Comparison of ENCODE assay signal across 1 cellular context in genomic region chrX:49043220-49043986, GRCh38.
TF ChIP-seq lines count a peak whose summit lies in the region.

Gene TFE3, minus strand, starts transcription at chrX:49043357. Its CDS starts 131 bp downstream, at chrX:49043226.

TF ChIP-seq in HEK293, 187 proteins besides CTCF, POLR2A, EP300 and RAD21 (continued from another document and continues in another):
- TF ChIP-seq ZNF645 (tag by site-specific recombination; IDR thresholded peaks at IDR 0.05) = no peak
- no peak for TF ChIP-seq ZNF132 (tag by site-specific recombination; IDR thresholded peaks at IDR 0.05; ENCODE audit: borderline replicate concordance)
- TF ChIP-seq SP3 (tag by site-specific recombination; IDR thresholded peaks at IDR 0.05) = peak; percentile 85
- TF ChIP-seq KLF17 (tag by site-specific recombination; IDR thresholded peaks at IDR 0.05) = peak; percentile 72
- TF ChIP-seq FEZF1 (tag by site-specific recombination; IDR thresholded peaks at IDR 0.05) = no peak
- TF ChIP-seq ZNF768 (tag by site-specific recombination; IDR thresholded peaks at IDR 0.05) = no peak
- peak; percentile 87 for TF ChIP-seq ZFHX2 (tag by site-specific recombination; conservative IDR thresholded peaks at IDR 0.05)
- no peak for TF ChIP-seq ZNF571 (tag by site-specific recombination; IDR thresholded peaks at IDR 0.05)
- no peak for TF ChIP-seq ZNF555 (tag by site-specific recombination; conservative IDR thresholded peaks at IDR 0.05)
- no peak for TF ChIP-seq ZNF624 (tag by site-specific recombination; IDR thresholded peaks at IDR 0.05)
- TF ChIP-seq YY1 (tag by site-specific recombination; IDR thresholded peaks at IDR 0.05) = no peak
- TF ChIP-seq KLF16 (tag by site-specific recombination; IDR thresholded peaks at IDR 0.05) = peak; percentile 82; the same call in 1 of the 2 replicates
- peak; percentile 100 for TF ChIP-seq MYNN (tag by site-specific recombination; IDR thresholded peaks at IDR 0.05; ENCODE audit: borderline replicate concordance)
- TF ChIP-seq ZNF707 (tag by site-specific recombination; IDR thresholded peaks at IDR 0.05) = no peak
- peak; percentile 79 for TF ChIP-seq ZBTB10 (tag by site-specific recombination; IDR thresholded peaks at IDR 0.05)
- TF ChIP-seq PATZ1 (tag by site-specific recombination; IDR thresholded peaks at IDR 0.05) = peak; percentile 85
- TF ChIP-seq SP2 (tag by site-specific recombination; IDR thresholded peaks at IDR 0.05) = peak; percentile 98
- peak; percentile 44; the same call in 1 of the 2 replicates for TF ChIP-seq ZNF843 (tag by site-specific recombination; IDR thresholded peaks at IDR 0.05)
- no peak for TF ChIP-seq ZNF214 (tag by site-specific recombination; IDR thresholded peaks at IDR 0.05; ENCODE audit: borderline replicate concordance)
- no peak for TF ChIP-seq ZNF426 (tag by site-specific recombination; IDR thresholded peaks at IDR 0.05)
- TF ChIP-seq GLI4 (tag by site-specific recombination; IDR thresholded peaks at IDR 0.05) = no peak
- TF ChIP-seq ZSCAN18 (tag by site-specific recombination; IDR thresholded peaks at IDR 0.05) = no peak
- no peak for TF ChIP-seq ZNF140 (tag by site-specific recombination; IDR thresholded peaks at IDR 0.05)
- no peak for TF ChIP-seq ZNF777 (tag by site-specific recombination; IDR thresholded peaks at IDR 0.05; ENCODE audit: borderline replicate concordance)
- TF ChIP-seq SP7 (tag by site-specific recombination; IDR thresholded peaks at IDR 0.05) = peak; percentile 65; the same call in 1 of the 2 replicates
- peak; percentile 56 for TF ChIP-seq KLF10 (tag by site-specific recombination; IDR thresholded peaks at IDR 0.05)
- no peak for TF ChIP-seq PRDM1 (tag by site-specific recombination; IDR thresholded peaks at IDR 0.05)
- peak; percentile 82 for TF ChIP-seq KLF8 (tag by site-specific recombination; IDR thresholded peaks at IDR 0.05)
- TF ChIP-seq ZNF202 (tag by site-specific recombination; IDR thresholded peaks at IDR 0.05; ENCODE audit: borderline replicate concordance) = no peak
- TF ChIP-seq ZBTB17 (tag by site-specific recombination; IDR thresholded peaks at IDR 0.05) = peak; percentile 73
- TF ChIP-seq PRDM2 (tag by site-specific recombination; IDR thresholded peaks at IDR 0.05; ENCODE audit: borderline replicate concordance) = no peak
- no peak for TF ChIP-seq ZNF747 (tag by site-specific recombination; IDR thresholded peaks at IDR 0.05)
- TF ChIP-seq ZNF26 (tag by site-specific recombination; IDR thresholded peaks at IDR 0.05) = no peak
- TF ChIP-seq ZSCAN5A (tag by site-specific recombination; IDR thresholded peaks at IDR 0.05) = no peak
- TF ChIP-seq GFI1B (tag by site-specific recombination; IDR thresholded peaks at IDR 0.05) = no peak; the same call in 1 of the 2 replicates
- TF ChIP-seq KLF1 (tag by site-specific recombination; IDR thresholded peaks at IDR 0.05) = peak; percentile 55; the same call in 1 of the 2 replicates
- peak; percentile 52; the same call in 1 of the 2 replicates for TF ChIP-seq ZEB2 (tag by site-specific recombination; IDR thresholded peaks at IDR 0.05)
- TF ChIP-seq ZNF600 (tag by site-specific recombination; IDR thresholded peaks at IDR 0.05) = peak; percentile 54; the same call in 1 of the 2 replicates
- peak; percentile 45; the same call in 1 of the 2 replicates for TF ChIP-seq KLF9 (tag by site-specific recombination; IDR thresholded peaks at IDR 0.05; ENCODE audit: low read depth)
